In genomic region chr17:80676096-80676466, GRCh38 we compare ENCODE assay signal across 13 cellular contexts.
"Had no signal": no experiment of that assay in that cellular context is flagged by ENCODE, and none has a peak within 500 bp of the region (broad histone marks: within the 10 kb centered on the region; RNA-seq: fewer than 3 reads in every experiment).

No MANE protein-coding gene starts in this region.

- H3K27ac ChIP-seq: coronary artery, heart left ventricle, SK-N-MC, transverse colon had no signal

- H3K9me3 ChIP-seq: adrenal gland, ovary, transverse colon had no signal

- H3K4me3 ChIP-seq: adrenal gland, coronary artery, heart left ventricle, ovary, SK-N-MC, transverse colon had no signal

- H3K9me3 Mint-ChIP-seq: activated CD4-positive, alpha-beta memory T cell treated with anti-CD3 and anti-CD28 coated beads, Interleukin-2, amount 10 ng/mL, durations not matched to agents 7 days and 5 days had no signal

- H3K27me3 ChIP-seq: adrenal gland, heart left ventricle, ovary, transverse colon had no signal

- H3K36me3 ChIP-seq: adrenal gland, heart left ventricle, ovary, transverse colon had no signal

- ATAC-seq: heart left ventricle had no signal

- H3K27me3 Mint-ChIP-seq: activated CD4-positive, alpha-beta memory T cell treated with anti-CD3 and anti-CD28 coated beads, Interleukin-2, amount 10 ng/mL, durations not matched to agents 7 days and 5 days had no signal

- H3K27ac Mint-ChIP-seq: activated CD4-positive, alpha-beta memory T cell treated with anti-CD3 and anti-CD28 coated beads, Interleukin-2, amount 10 ng/mL, durations not matched to agents 7 days and 5 days had no signal

- H3K4me3 Mint-ChIP-seq: activated CD4-positive, alpha-beta memory T cell treated with anti-CD3 and anti-CD28 coated beads, Interleukin-2, amount 10 ng/mL, durations not matched to agents 7 days and 5 days had no signal

- DNase-seq: activated CD4-positive, alpha-beta memory T cell treated with anti-CD3 and anti-CD28 coated beads, Interleukin-2, amount 10 ng/mL, durations not matched to agents 7 days and 5 days; activated CD4-positive, CD25-positive, alpha-beta regulatory T cell; adrenal gland; caudate nucleus; effector CD8-positive, alpha-beta T cell; heart left ventricle; mesendoderm; stimulated activated CD4-positive, alpha-beta T cell treated with anti-CD3 and anti-CD28 coated beads, Interleukin-2, amount 100 ng/mL, for 48 hours; stimulated activated CD8-positive, alpha-beta memory T cell treated with anti-CD3 and anti-CD28 coated beads, Interleukin-4, amount 100 ng/mL, for 48 hours; transverse colon had no signal
